Comparison of ENCODE assay signal across 8 cellular contexts in the genomic region with DNA sequence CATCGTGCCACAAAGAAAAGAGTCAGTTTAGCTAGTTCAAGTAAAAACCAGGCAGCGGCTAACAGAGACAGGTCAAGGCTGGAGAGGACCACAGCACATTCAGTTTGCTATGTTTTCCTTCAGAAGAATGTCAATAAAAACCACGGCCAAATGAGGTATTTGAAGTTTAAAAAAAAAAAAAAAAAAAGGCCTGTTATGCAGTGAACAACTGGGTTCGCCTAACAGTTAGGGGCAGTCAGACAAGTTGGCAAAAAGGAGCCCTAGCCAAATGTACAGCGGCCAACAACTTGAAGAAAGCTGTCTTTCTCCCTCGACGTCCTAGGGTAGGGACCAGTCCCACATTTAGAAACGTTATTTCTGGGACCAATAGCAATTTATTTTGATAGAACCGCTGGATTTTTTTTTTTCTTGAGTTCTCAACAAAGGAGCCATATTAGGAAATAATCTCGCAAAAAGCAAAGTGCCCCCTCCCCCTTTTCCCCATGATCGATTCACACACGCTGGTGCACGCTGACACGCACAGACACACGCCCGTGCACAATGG.
A peak's percentile ranks its signal among the peaks of the same experiment; 100 is the strongest.
DNase-seq lines count a peak whose midpoint lies in the region; ATAC-seq and TF ChIP-seq lines count a peak whose summit lies in the region.

No MANE protein-coding gene starts in this region.

- no peaks in the 10 kb centered on the region for H3K9me3 Mint-ChIP-seq in endothelial cell (ENCODE audit: unreplicated experiment)
- H3K9me3 Mint-ChIP-seq in natural killer cell: no peaks in the 10 kb centered on the region

- H3K4me1 Mint-ChIP-seq in endothelial cell (ENCODE audit: unreplicated experiment): peaks cover 35% of the 10 kb centered on the region
- H3K4me1 Mint-ChIP-seq in natural killer cell: peaks cover 10 to 14% of the 10 kb centered on the region in 2 donors

- H3K27me3 ChIP-seq in MG63: no peaks in the 10 kb centered on the region

- H3K27me3 Mint-ChIP-seq in endothelial cell (ENCODE audit: unreplicated experiment) (peaks cover 5% of the 10 kb centered on the region), natural killer cell (ENCODE audit: low read depth in 2 of 2) (peaks cover 7% of the 10 kb centered on the region in 2 donors)

- H3K4me3 Mint-ChIP-seq in endothelial cell (ENCODE audit: unreplicated experiment) (peak overlapping the region; percentile 93), natural killer cell (peak overlapping the region; percentile 47)

- no peaks in the 10 kb centered on the region for H3K36me3 ChIP-seq in MG63

- no peaks in the 10 kb centered on the region for H3K9me3 ChIP-seq in MG63

- H3K4me3 ChIP-seq in AG09309 (ENCODE audit: control insufficient read depth, low read depth, low read length) (peak overlapping the region; percentile 59), MG63 (peak overlapping the region; percentile 54)

- H3K36me3 Mint-ChIP-seq in endothelial cell (ENCODE audit: low read depth, unreplicated experiment): no peaks in the 10 kb centered on the region
- H3K36me3 Mint-ChIP-seq in natural killer cell: no peaks in the 10 kb centered on the region

- DNase-seq in AG09309 (ENCODE audit: low read depth) (no peak), MG63 (no peak), endothelial cell (ENCODE audit: low spot score) (no peak), natural killer cell (no peak), posterior vena cava (ENCODE audit: low spot score) (no peak), NCI-H2107 (lab: John Stamatoyannopoulos, UW) (no peak), OCI-M1 (lab: John Stamatoyannopoulos, UW) (no peak)

- H3K27ac Mint-ChIP-seq in endothelial cell (ENCODE audit: unreplicated experiment) (peak overlapping the region; percentile 86), natural killer cell (peak overlapping the region in 1 of 2 donors; percentile 40)

- no peak for ATAC-seq in natural killer cell
- ATAC-seq in GM21381 (IDR thresholded peaks at IDR 0.05; ENCODE audit: unreplicated experiment): no peak

- intact Hi-C loops in natural killer cell (cut with micrococcal nuclease): loop anchor here (5.0 to 10.0 kb wide), 2 partner anchors 419 to 557 kb away; no protein-coding TSS in a partner anchor
- intact Hi-C loops in posterior vena cava (cut with DNase I): loop anchor here in 1 of 2 donors (5.0 kb wide), 1 partner anchor 389 kb away; no protein-coding TSS in a partner anchor

- TF ChIP-seq CTCF in AG09309 (IDR thresholded peaks at IDR 0.05; ENCODE audit: control insufficient read depth, insufficient read depth, low read depth, low read length, missing control alignments) (no peak), endothelial cell (IDR thresholded peaks at IDR 0.05; ENCODE audit: unreplicated experiment) (no peak), natural killer cell (IDR thresholded peaks at IDR 0.05) (no peak)
